8 cellular contexts compared by ENCODE assay signal in the genomic region with DNA sequence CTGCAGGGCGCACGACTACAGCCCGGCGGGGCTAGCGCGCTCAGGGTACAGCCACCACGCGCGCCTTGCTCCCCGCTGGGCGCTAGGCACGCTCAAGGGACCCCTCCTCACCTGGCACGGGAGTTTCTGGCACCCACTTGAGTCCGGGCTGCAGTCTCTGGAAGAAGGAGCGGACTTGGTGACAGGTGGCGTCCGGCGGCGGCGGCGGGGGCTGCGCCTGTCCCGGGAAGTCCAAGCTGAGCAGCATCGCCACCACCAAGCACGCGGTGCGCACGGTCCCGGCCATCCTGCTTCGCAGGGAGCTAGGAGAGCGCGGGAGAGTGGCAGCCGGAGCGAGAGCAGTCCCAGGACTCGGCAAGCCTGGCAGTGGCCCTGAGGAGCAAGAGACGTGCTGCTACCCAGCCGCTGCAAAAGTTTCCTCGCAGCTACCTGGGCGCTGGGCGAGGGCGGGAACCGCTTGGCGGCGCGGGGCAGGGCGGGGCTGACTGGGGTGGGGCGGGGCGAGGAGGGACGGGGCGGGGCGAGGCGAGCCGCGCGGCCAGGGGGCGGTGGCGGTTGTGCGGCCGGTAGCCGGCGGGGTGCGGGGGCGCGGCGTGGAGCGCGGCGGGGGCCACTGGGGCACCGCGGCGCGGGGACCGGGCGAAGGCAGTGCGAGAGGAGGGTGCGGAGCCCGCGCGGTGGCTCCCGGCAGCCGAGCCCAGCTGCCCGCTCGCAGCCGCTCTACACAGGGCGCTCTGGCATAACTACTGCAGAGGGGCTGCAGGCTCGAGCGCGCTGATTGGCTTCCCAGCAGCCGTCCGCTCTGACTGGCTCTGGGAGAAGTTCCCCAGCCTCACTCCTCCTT. TPM values are rescaled to one million over a fixed set of nuclear protein-coding genes. Genes with fewer than 3 reads are reported as not detected.
A peak's percentile ranks its signal among the peaks of the same experiment; 100 is the strongest.
DNase-seq lines count a peak whose midpoint lies in the region; ATAC-seq, FAIRE-seq and TF ChIP-seq lines count a peak whose summit lies in the region.

A gene (minus strand): TSS at position 431 of the 844 bp plus-strand sequence.

- peak within 1 kb of the TSS in 1 of 4 experiments; percentile 28; a peak in 1 of 7 replicates for H3K9ac ChIP-seq in H1 (replicated peaks in 1 of 4; ENCODE audit: extremely low read depth in 1 of 4, low read depth in 3 of 4, low read length in 3 of 4)

- no peak within 1 kb of the TSS for H3K23ac ChIP-seq in H1 (ENCODE audit: insufficient read length)

- CTCF ChIA-PET in activated CD4-positive, alpha-beta memory T cell treated with anti-CD3 and anti-CD28 coated beads for 36 hours (lab: Charles Lee), result interaction anchor here (1.8 kb wide), 1 partner anchor 41 kb away, joined by 4 read pairs; no protein-coding TSS in a partner anchor
- CTCF ChIA-PET in H1 (lab: Charles Lee; ENCODE audit: partially characterized antibody), result interaction anchor here (1.0 to 1.3 kb wide), 3 partner anchors 15 to 63 kb away, joined by 3 to 4 read pairs (median 4); no protein-coding TSS in a partner anchor

- H2BK5ac ChIP-seq in H1 (ENCODE audit: low read depth, low read length), result no peak within 1 kb of the TSS

- TF ChIP-seq CTCF in H1 (IDR thresholded peaks at IDR 0.05; ENCODE audit: control extremely low read depth in 1 of 3, insufficient read depth in 1 of 3, low read depth in 1 of 3, low read length in 3 of 3) (no peak), mesothelial cell of epicardium (IDR thresholded peaks at IDR 0.05; ENCODE audit: unreplicated experiment) (no peak)

- no peak within 1 kb of the TSS for H3K14ac ChIP-seq in H1 (ENCODE audit: insufficient read length)

- H3K27ac ChIP-seq in H1 (ENCODE audit: low read depth, low read length), result no peak within 1 kb of the TSS; the same call in 1 of the 2 replicates

- H3K4me1 ChIP-seq in H1 (replicated peaks in 1 of 4; ENCODE audit: control insufficient read depth in 3 of 4, insufficient read depth in 4 of 4, low read length in 3 of 4), result peaks cover 3 to 20% (median 13%) of the 10 kb centered on the region in 4 experiments

- H2BK15ac ChIP-seq in H1 (ENCODE audit: low read length), result no peak within 1 kb of the TSS; the same call in 1 of the 2 replicates

- H3K4ac ChIP-seq in H1 (replicated peaks; ENCODE audit: insufficient read length, low read depth, low read length), result no peak within 1 kb of the TSS

- H2BK120ac ChIP-seq in H1 (replicated peaks; ENCODE audit: low read depth, low read length), result no peak within 1 kb of the TSS

- no peak within 1 kb of the TSS for H2BK12ac ChIP-seq in H1 (ENCODE audit: low read depth, low read length)

- H3K9me3 ChIP-seq in H1 (ENCODE audit: insufficient read depth in 2 of 2, low read depth in 1 of 2, low read length in 1 of 2), result no peaks in the 10 kb centered on the region

- no peak within 1 kb of the TSS for H2AK5ac ChIP-seq in H1 (ENCODE audit: low read depth, low read length)

- H4K5ac ChIP-seq in H1 (ENCODE audit: insufficient read length, low read depth, low read length), result no peak within 1 kb of the TSS

- H3K79me2 ChIP-seq in H1 (ENCODE audit: control insufficient read depth in 1 of 2, insufficient read depth in 2 of 2, low read length in 2 of 2), result peaks cover 0 to 7% of the 10 kb centered on the region in 2 experiments; a peak in 2 of 4 replicates

- H3K9me3 Mint-ChIP-seq in activated CD4-positive, alpha-beta memory T cell treated with anti-CD3 and anti-CD28 coated beads for 36 hours, result no peaks in the 10 kb centered on the region
- no peaks in the 10 kb centered on the region for H3K9me3 Mint-ChIP-seq in mesothelial cell of epicardium

- peaks cover 0 to 3% (median 0%) of the 10 kb centered on the region in 4 experiments; a peak in 2 of 7 replicates for H3K27me3 ChIP-seq in H1 (replicated peaks in 1 of 4; ENCODE audit: control insufficient read depth in 3 of 4, extremely low read depth in 1 of 4, insufficient read depth in 3 of 4, low read length in 3 of 4)

- peaks cover 12% of the 10 kb centered on the region; the same call in 1 of the 2 replicates for H3K23me2 ChIP-seq in H1 (ENCODE audit: low read depth, low read length)

- POLR2A ChIA-PET in activated CD4-positive, alpha-beta memory T cell treated with anti-CD3 and anti-CD28 coated beads for 36 hours (lab: Charles Lee), result no interaction called here
- POLR2A ChIA-PET in H1 (lab: Charles Lee; ENCODE audit: partially characterized antibody), result interaction anchor here (1.0 kb wide), 1 partner anchor 13 kb away, joined by 5 read pairs; no protein-coding TSS in a partner anchor

- ATAC-seq in GM19397 (IDR thresholded peaks at IDR 0.05; ENCODE audit: unreplicated experiment) (peak; percentile 77), GM21390 (IDR thresholded peaks at IDR 0.05; ENCODE audit: unreplicated experiment) (no peak), HG02840 (IDR thresholded peaks at IDR 0.05; ENCODE audit: low FRiP score, unreplicated experiment) (no peak)
- peak; percentile 85 for ATAC-seq in stimulated activated naive CD8-positive, alpha-beta T cell treated with anti-CD3 and anti-CD28 coated beads, Interleukin-15, Interleukin-2, amounts not matched to agents 100 U/mL and 50 U/mL, for 24 hours

- H3K4me1 Mint-ChIP-seq in activated CD4-positive, alpha-beta memory T cell treated with anti-CD3 and anti-CD28 coated beads for 36 hours (ENCODE audit: low read depth), result peaks cover 7% of the 10 kb centered on the region
- H3K4me1 Mint-ChIP-seq in mesothelial cell of epicardium, result peaks cover 78% of the 10 kb centered on the region

- H3K4me3 Mint-ChIP-seq in activated CD4-positive, alpha-beta memory T cell treated with anti-CD3 and anti-CD28 coated beads for 36 hours, result no peak within 1 kb of the TSS
- peak within 1 kb of the TSS; percentile 95 for H3K4me3 Mint-ChIP-seq in mesothelial cell of epicardium

- 0 out of 2 replicates have a peak within 1 kb of the TSS, but pooled peaks have one; percentile 76 for H2AFZ ChIP-seq in H1 (ENCODE audit: low read length)

- intact Hi-C loops in activated CD4-positive, alpha-beta memory T cell treated with anti-CD3 and anti-CD28 coated beads for 36 hours (cut with micrococcal nuclease), result no loop called here

- no peaks in the 10 kb centered on the region for H4K20me1 ChIP-seq in H1 (replicated peaks in 1 of 2; ENCODE audit: control insufficient read depth in 1 of 2, insufficient read depth in 2 of 2, low read length in 2 of 2)

- 2% methylated on average over 9 of the region's 90 CpGs; no CpG with 5 or more reads in 1 of the 2 experiments for WGBS in H1 (ENCODE audit: extremely low coverage in 1 of 2, insufficient coverage in 1 of 2, insufficient read length in 1 of 2, insufficient replicate concordance in 2 of 2, low coverage in 1 of 2, low lambda C conversion rate in 2 of 2, missing lambda C conversion rate in 1 of 2), 2 experiments

- peak; percentile 62 for FAIRE-seq in H1 (lab: Jason Lieb, UNC)

- no peak within 1 kb of the TSS for H4K91ac ChIP-seq in H1 (replicated peaks; ENCODE audit: insufficient read length, low read length)

- H3K56ac ChIP-seq in H1 (replicated peaks; ENCODE audit: insufficient read length, low read depth, low read length), result no peak within 1 kb of the TSS

- no peaks in the 10 kb centered on the region for H3K36me3 ChIP-seq in H1 (ENCODE audit: control insufficient read depth in 2 of 4, insufficient read depth in 4 of 4, low read length in 3 of 4)

- DNase-seq in NCI-H1930 (lab: John Stamatoyannopoulos, UW), result peak; percentile 28 to 54
- peak; percentile 41 for DNase-seq in activated CD4-positive, alpha-beta memory T cell treated with anti-CD3 and anti-CD28 coated beads for 36 hours
- peak; percentile 29 to 64 for DNase-seq in H1 (ENCODE audit: low read depth in 1 of 2, low spot score in 2 of 2)
- DNase-seq in mesothelial cell of epicardium (ENCODE audit: low spot score in 2 of 2, unreplicated experiment in 2 of 2), result peak; percentile 67 to 79
- DNase-seq in stimulated activated naive CD8-positive, alpha-beta T cell treated with anti-CD3 and anti-CD28 coated beads, Interleukin-15, Interleukin-2, amounts not matched to agents 100 U/mL and 50 U/mL, for 24 hours, result peak; percentile 42

- H3K79me1 ChIP-seq in H1 (ENCODE audit: low read depth, low read length), result no peaks in the 10 kb centered on the region

- peak within 1 kb of the TSS; percentile 82 to 98 for H3K4me2 ChIP-seq in H1 (ENCODE audit: insufficient read depth in 1 of 2, low read depth in 2 of 2, low read length in 2 of 2)

- H3K27me3 Mint-ChIP-seq in activated CD4-positive, alpha-beta memory T cell treated with anti-CD3 and anti-CD28 coated beads for 36 hours, result peaks cover 24% of the 10 kb centered on the region
- H3K27me3 Mint-ChIP-seq in mesothelial cell of epicardium (ENCODE audit: low read depth), result no peaks in the 10 kb centered on the region

- H3K36me3 Mint-ChIP-seq in activated CD4-positive, alpha-beta memory T cell treated with anti-CD3 and anti-CD28 coated beads for 36 hours, result no peaks in the 10 kb centered on the region
- H3K36me3 Mint-ChIP-seq in mesothelial cell of epicardium, result no peaks in the 10 kb centered on the region

- H3K27ac Mint-ChIP-seq in activated CD4-positive, alpha-beta memory T cell treated with anti-CD3 and anti-CD28 coated beads for 36 hours, result no peak within 1 kb of the TSS
- H3K27ac Mint-ChIP-seq in mesothelial cell of epicardium, result peak within 1 kb of the TSS; percentile 93

- peak in 1 of 2 experiments; percentile 58; a peak in 1 of 3 replicates for TF ChIP-seq POLR2A in H1 (IDR thresholded peaks at IDR 0.05; ENCODE audit: control extremely low read depth in 1 of 2, low read depth in 2 of 2, low read length in 2 of 2)

- H4K8ac ChIP-seq in H1 (ENCODE audit: extremely low read depth, insufficient read depth, low read length), result peak within 1 kb of the TSS; percentile 43; the same call in 1 of the 2 replicates

- H3K18ac ChIP-seq in H1 (ENCODE audit: extremely low read depth, low read length), result no peak within 1 kb of the TSS; the same call in 1 of the 2 replicates

- no peak within 1 kb of the TSS for H2BK20ac ChIP-seq in H1 (ENCODE audit: low read length)

- TF ChIP-seq RAD21 in H1 (IDR thresholded peaks at IDR 0.05 in 1 of 2, conservative IDR thresholded peaks at IDR 0.05 in 1 of 2; ENCODE audit: low read depth in 2 of 2, low read length in 2 of 2), result no peak

- no peak for TF ChIP-seq EP300 in H1 (IDR thresholded peaks at IDR 0.05; ENCODE audit: borderline replicate concordance in 1 of 2, low read depth in 2 of 2, low read length in 2 of 2)

- peak within 1 kb of the TSS; percentile 53 to 78 (median 60) for H3K4me3 ChIP-seq in H1 (ENCODE audit: extremely low read depth in 1 of 4, insufficient read depth in 2 of 4, low read depth in 3 of 4, low read length in 4 of 4)

RNA-seq across cellular contexts. Expression of the gene that starts here (rescaled TPM):
- under 1 TPM; 0.14 to 0.39 TPM for total RNA-seq in activated CD4-positive, alpha-beta memory T cell treated with anti-CD3 and anti-CD28 coated beads for 36 hours
- total RNA-seq in H1 (2021; fragmentation: NEBNext Ultra II Directional; extraction: Animal tissue kit (Norgen Biotek cat#: 25700)), result 70.7 and 71.9 TPM in 2 replicates
- polyA plus RNA-seq in H1 (2011; rRNA removed), result 60.0 and 64.8 TPM in 2 replicates
- 83.8 TPM for polyA plus RNA-seq in H1 (2011; cell fraction: cytosol; rRNA removed)
- 44.4 TPM for polyA plus RNA-seq in H1 (2011; cell fraction: nucleus; rRNA removed)
- 71.1 to 85.9 TPM (median 74.5 TPM) in 4 replicates for polyA plus RNA-seq in H1 (2012, experiment 1 of 2)
- polyA plus RNA-seq in H1 (2012, experiment 2 of 2), result 25.3 TPM
- 68.5 TPM for polyA plus RNA-seq in H1 (2013, experiment 1 of 2)
- 61.4 TPM for polyA plus RNA-seq in H1 (2013, experiment 2 of 2)
- polyA minus RNA-seq in H1 (2011; rRNA and poly(A)+ RNA removed), result 57.5 and 90.3 TPM in 2 replicates
- 35.8 TPM for polyA minus RNA-seq in H1 (2011; cell fraction: cytosol; rRNA and poly(A)+ RNA removed)
- polyA minus RNA-seq in H1 (2011; cell fraction: nucleus; rRNA and poly(A)+ RNA removed), result 66.8 TPM
- total RNA-seq in mesothelial cell of epicardium, result 837 to 864 TPM (median 859 TPM) in 3 replicates

Comparison
In these comparisons a context has a peak if more than half of its experiments do, and no peak if none do; other contexts are left out.
1. RNA of the gene that starts here (total RNA-seq): 837 to 864 TPM in mesothelial cell of epicardium and 70.7 to 71.9 TPM in H1; 0.14 to 0.39 TPM in activated CD4-positive, alpha-beta memory T cell treated with anti-CD3 and anti-CD28 coated beads for 36 hours; every median in the first group is over 10 times any median in the second.
2. RNA of the gene that starts here (total RNA-seq): 837 to 864 TPM in mesothelial cell of epicardium; 70.7 to 71.9 TPM in H1; every median in the first group is over 10 times any median in the second.
3. Peak in DNase-seq in activated CD4-positive, alpha-beta memory T cell treated with anti-CD3 and anti-CD28 coated beads for 36 hours; RNA of the gene not detected or under 1 TPM.
4. ATAC-seq: peak in GM19397 (single experiment) and stimulated activated naive CD8-positive, alpha-beta T cell treated with anti-CD3 and anti-CD28 coated beads, Interleukin-15, Interleukin-2, amounts not matched to agents 100 U/mL and 50 U/mL, for 24 hours (single experiment); none in GM21390 (single experiment) and HG02840 (single experiment).
5. Peak in every context shown above with its lines, with median percentiles within 50 percentile points of each other: DNase-seq.